Comparison of ENCODE assay signal across 1 cellular context in the genomic region with DNA sequence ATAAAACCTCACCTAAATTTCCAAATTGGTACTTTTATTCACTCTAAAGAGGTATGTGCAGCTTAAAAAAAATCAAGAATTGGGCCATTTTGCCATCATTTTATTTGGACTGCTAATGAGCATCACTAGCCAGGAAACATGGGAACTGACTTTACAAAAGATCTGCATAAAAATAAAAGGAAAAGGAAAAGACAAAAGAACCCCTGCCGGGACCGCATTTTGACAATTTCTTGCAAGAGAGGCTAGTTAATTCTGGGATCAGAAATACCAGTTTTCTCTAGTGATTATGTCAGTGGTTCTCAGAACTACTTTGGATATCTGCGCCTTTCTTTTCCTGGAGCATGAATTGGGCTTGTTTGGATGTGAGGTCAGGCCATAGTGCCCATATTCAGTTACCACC.
TF ChIP-seq lines count a peak whose summit lies in the region.

No MANE protein-coding gene starts in this region.

TF ChIP-seq in K562, 482 proteins besides CTCF, POLR2A, EP300 and RAD21 (continued from another document):
- TF ChIP-seq, protein P1, sequence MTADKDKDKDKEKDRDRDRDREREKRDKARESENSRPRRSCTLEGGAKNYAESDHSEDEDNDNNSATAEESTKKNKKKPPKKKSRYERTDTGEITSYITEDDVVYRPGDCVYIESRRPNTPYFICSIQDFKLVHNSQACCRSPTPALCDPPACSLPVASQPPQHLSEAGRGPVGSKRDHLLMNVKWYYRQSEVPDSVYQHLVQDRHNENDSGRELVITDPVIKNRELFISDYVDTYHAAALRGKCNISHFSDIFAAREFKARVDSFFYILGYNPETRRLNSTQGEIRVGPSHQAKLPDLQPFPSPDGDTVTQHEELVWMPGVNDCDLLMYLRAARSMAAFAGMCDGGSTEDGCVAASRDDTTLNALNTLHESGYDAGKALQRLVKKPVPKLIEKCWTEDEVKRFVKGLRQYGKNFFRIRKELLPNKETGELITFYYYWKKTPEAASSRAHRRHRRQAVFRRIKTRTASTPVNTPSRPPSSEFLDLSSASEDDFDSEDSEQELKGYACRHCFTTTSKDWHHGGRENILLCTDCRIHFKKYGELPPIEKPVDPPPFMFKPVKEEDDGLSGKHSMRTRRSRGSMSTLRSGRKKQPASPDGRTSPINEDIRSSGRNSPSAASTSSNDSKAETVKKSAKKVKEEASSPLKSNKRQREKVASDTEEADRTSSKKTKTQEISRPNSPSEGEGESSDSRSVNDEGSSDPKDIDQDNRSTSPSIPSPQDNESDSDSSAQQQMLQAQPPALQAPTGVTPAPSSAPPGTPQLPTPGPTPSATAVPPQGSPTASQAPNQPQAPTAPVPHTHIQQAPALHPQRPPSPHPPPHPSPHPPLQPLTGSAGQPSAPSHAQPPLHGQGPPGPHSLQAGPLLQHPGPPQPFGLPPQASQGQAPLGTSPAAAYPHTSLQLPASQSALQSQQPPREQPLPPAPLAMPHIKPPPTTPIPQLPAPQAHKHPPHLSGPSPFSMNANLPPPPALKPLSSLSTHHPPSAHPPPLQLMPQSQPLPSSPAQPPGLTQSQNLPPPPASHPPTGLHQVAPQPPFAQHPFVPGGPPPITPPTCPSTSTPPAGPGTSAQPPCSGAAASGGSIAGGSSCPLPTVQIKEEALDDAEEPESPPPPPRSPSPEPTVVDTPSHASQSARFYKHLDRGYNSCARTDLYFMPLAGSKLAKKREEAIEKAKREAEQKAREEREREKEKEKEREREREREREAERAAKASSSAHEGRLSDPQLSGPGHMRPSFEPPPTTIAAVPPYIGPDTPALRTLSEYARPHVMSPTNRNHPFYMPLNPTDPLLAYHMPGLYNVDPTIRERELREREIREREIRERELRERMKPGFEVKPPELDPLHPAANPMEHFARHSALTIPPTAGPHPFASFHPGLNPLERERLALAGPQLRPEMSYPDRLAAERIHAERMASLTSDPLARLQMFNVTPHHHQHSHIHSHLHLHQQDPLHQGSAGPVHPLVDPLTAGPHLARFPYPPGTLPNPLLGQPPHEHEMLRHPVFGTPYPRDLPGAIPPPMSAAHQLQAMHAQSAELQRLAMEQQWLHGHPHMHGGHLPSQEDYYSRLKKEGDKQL (CRISPR knock-in tag; IDR thresholded peaks at IDR 0.05; ENCODE audit: borderline replicate concordance), result no peak
- TF ChIP-seq, protein P2, sequence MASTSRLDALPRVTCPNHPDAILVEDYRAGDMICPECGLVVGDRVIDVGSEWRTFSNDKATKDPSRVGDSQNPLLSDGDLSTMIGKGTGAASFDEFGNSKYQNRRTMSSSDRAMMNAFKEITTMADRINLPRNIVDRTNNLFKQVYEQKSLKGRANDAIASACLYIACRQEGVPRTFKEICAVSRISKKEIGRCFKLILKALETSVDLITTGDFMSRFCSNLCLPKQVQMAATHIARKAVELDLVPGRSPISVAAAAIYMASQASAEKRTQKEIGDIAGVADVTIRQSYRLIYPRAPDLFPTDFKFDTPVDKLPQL (IDR thresholded peaks at IDR 0.05; ENCODE audit: extremely low read depth, insufficient read length), result no peak
- TF ChIP-seq ERF (CRISPR knock-in tag; IDR thresholded peaks at IDR 0.05) (no peak), CSDE1 (IDR thresholded peaks at IDR 0.05) (no peak), NRF1 (conservative IDR thresholded peaks at IDR 0.05 in 1 of 2, IDR thresholded peaks at IDR 0.05 in 1 of 2) (no peak), MYNN (IDR thresholded peaks at IDR 0.05) (no peak), MYNN (CRISPR knock-in tag; IDR thresholded peaks at IDR 0.05) (no peak)
- TF ChIP-seq, protein P3, sequence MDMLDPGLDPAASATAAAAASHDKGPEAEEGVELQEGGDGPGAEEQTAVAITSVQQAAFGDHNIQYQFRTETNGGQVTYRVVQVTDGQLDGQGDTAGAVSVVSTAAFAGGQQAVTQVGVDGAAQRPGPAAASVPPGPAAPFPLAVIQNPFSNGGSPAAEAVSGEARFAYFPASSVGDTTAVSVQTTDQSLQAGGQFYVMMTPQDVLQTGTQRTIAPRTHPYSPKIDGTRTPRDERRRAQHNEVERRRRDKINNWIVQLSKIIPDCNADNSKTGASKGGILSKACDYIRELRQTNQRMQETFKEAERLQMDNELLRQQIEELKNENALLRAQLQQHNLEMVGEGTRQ (CRISPR knock-in tag; IDR thresholded peaks at IDR 0.05), result no peak
